In genomic region chr19:46068345-46069258, GRCh38 we compare ENCODE assay signal across 12 cellular contexts. TPM values are rescaled to one million over a fixed set of nuclear protein-coding genes. Genes with fewer than 3 reads are reported as not detected.
DNase-seq lines count a peak whose midpoint lies in the region; ATAC-seq lines count a peak whose summit lies in the region.
"Had no signal": no experiment of that assay in that cellular context is flagged by ENCODE, and none has a peak within 500 bp of the region (broad histone marks: within the 10 kb centered on the region; RNA-seq: fewer than 3 reads in every experiment).

No MANE protein-coding gene starts in this region.

- CTCF ChIA-PET in activated naive CD4-positive, alpha-beta T cell treated with anti-CD3 and anti-CD28 coated beads for 36 hours (lab: Charles Lee): interaction anchor here (0.6 kb wide), 1 partner anchor 125 kb away, joined by 3 read pairs; no protein-coding TSS in a partner anchor

- ATAC-seq in esophagus mucosa: peak; percentile 74
- ATAC-seq in GM21367 (IDR thresholded peaks at IDR 0.05; ENCODE audit: unreplicated experiment): no peak
- ATAC-seq in GM18873 (IDR thresholded peaks at IDR 0.05; ENCODE audit: low FRiP score, unreplicated experiment): no peak
- ATAC-seq in HG03565 (IDR thresholded peaks at IDR 0.05; ENCODE audit: unreplicated experiment): no peak
- ATAC-seq: stimulated activated naive B cell treated with anti-CD40 and anti-IgM and Interleukin-4, amounts not matched to agents 10 μg/mL and 1 μg/mL and 100 μg/mL, for 72 hours had no signal

- H3K36me3 ChIP-seq in skeletal muscle satellite cell (ENCODE audit: insufficient read depth, low read length): no peaks in the 10 kb centered on the region

- H3K27ac Mint-ChIP-seq in activated naive CD4-positive, alpha-beta T cell treated with anti-CD3 and anti-CD28 coated beads for 36 hours: no peak overlapping the region
- H3K27ac Mint-ChIP-seq: activated CD4-positive, alpha-beta memory T cell treated with anti-CD3 and anti-CD28 coated beads for 36 hours; progenitor cell of endocrine pancreas; stimulated activated naive B cell treated with anti-CD40 and anti-IgM and Interleukin-4, amounts not matched to agents 10 μg/mL and 1 μg/mL and 100 μg/mL, for 72 hours had no signal

- peaks cover 26% of the 10 kb centered on the region for H3K4me1 ChIP-seq in skeletal muscle satellite cell (ENCODE audit: control insufficient read depth, insufficient read depth, low read length)

- H3K4me2 ChIP-seq in skeletal muscle satellite cell (ENCODE audit: low read length): peak overlapping the region; percentile 33

- H3K27me3 Mint-ChIP-seq in activated naive CD4-positive, alpha-beta T cell treated with anti-CD3 and anti-CD28 coated beads for 36 hours (ENCODE audit: low read depth): peaks cover 41% of the 10 kb centered on the region

- peaks cover 2% of the 10 kb centered on the region for H3K4me1 Mint-ChIP-seq in activated naive CD4-positive, alpha-beta T cell treated with anti-CD3 and anti-CD28 coated beads for 36 hours (ENCODE audit: low read depth)
- H3K4me1 Mint-ChIP-seq: brain; stimulated activated naive B cell treated with anti-CD40 and anti-IgM and Interleukin-4, amounts not matched to agents 10 μg/mL and 1 μg/mL and 100 μg/mL, for 72 hours had no signal

- H3K27me3 ChIP-seq in skeletal muscle satellite cell (ENCODE audit: control insufficient read depth, insufficient read depth, low read length): peaks cover 70% of the 10 kb centered on the region

- no peak overlapping the region for H3K9ac ChIP-seq in skeletal muscle satellite cell (ENCODE audit: low read depth, low read length)

- no peaks in the 10 kb centered on the region for H3K36me3 Mint-ChIP-seq in activated naive CD4-positive, alpha-beta T cell treated with anti-CD3 and anti-CD28 coated beads for 36 hours (ENCODE audit: low read depth)
- H3K36me3 Mint-ChIP-seq: activated CD4-positive, alpha-beta memory T cell treated with anti-CD3 and anti-CD28 coated beads for 36 hours had no signal

- DNase-seq in H4 (ENCODE audit: low spot score): peak; percentile 87
- DNase-seq in RKO (ENCODE audit: low spot score): peak; percentile 68
- DNase-seq in activated naive CD4-positive, alpha-beta T cell treated with anti-CD3 and anti-CD28 coated beads for 36 hours: no peak
- DNase-seq: activated CD4-positive, alpha-beta memory T cell treated with anti-CD3 and anti-CD28 coated beads for 36 hours; stimulated activated naive B cell treated with anti-CD40 and anti-IgM and Interleukin-4, amounts not matched to agents 10 μg/mL and 1 μg/mL and 100 μg/mL, for 72 hours had no signal

- intact Hi-C loops in activated naive CD4-positive, alpha-beta T cell treated with anti-CD3 and anti-CD28 coated beads for 36 hours (cut with micrococcal nuclease): no loop called here

- no peaks in the 10 kb centered on the region for H3K9me3 Mint-ChIP-seq in activated naive CD4-positive, alpha-beta T cell treated with anti-CD3 and anti-CD28 coated beads for 36 hours
- H3K9me3 Mint-ChIP-seq: activated CD4-positive, alpha-beta memory T cell treated with anti-CD3 and anti-CD28 coated beads for 36 hours; brain had no signal

- H3K4me3 Mint-ChIP-seq in activated naive CD4-positive, alpha-beta T cell treated with anti-CD3 and anti-CD28 coated beads for 36 hours: no peak overlapping the region
- H3K4me3 Mint-ChIP-seq: activated CD4-positive, alpha-beta memory T cell treated with anti-CD3 and anti-CD28 coated beads for 36 hours; brain; stimulated activated naive B cell treated with anti-CD40 and anti-IgM and Interleukin-4, amounts not matched to agents 10 μg/mL and 1 μg/mL and 100 μg/mL, for 72 hours had no signal

- H3K9me3 ChIP-seq in skeletal muscle satellite cell (replicated peaks; ENCODE audit: low read length): no peaks in the 10 kb centered on the region

- no peak overlapping the region for H3K4me3 ChIP-seq in skeletal muscle satellite cell (ENCODE audit: low read length)

RNA-seq across cellular contexts. Expression of gene IGFL4, which starts 27.8 kb away (rescaled TPM):
- not detected in 2 replicates for total RNA-seq in H4 (2014; rRNA removed; shearing (Covaris generic))
- total RNA-seq in esophagus mucosa: 0.24 TPM
- not detected in 2 replicates for total RNA-seq in skeletal muscle satellite cell (2012; rRNA removed)
- not detected for total RNA-seq in activated naive CD4-positive, alpha-beta T cell treated with anti-CD3 and anti-CD28 coated beads for 36 hours
- total RNA-seq: activated CD4-positive, alpha-beta memory T cell treated with anti-CD3 and anti-CD28 coated beads for 36 hours had no signal

RNA-seq across cellular contexts. Expression of gene PGLYRP1, which starts 45.7 kb away (rescaled TPM):
- not detected in 2 replicates for total RNA-seq in H4 (2014; rRNA removed; shearing (Covaris generic))
- not detected for total RNA-seq in esophagus mucosa
- not detected in 2 replicates for total RNA-seq in skeletal muscle satellite cell (2012; rRNA removed)
- not detected for total RNA-seq in activated naive CD4-positive, alpha-beta T cell treated with anti-CD3 and anti-CD28 coated beads for 36 hours
- total RNA-seq: activated CD4-positive, alpha-beta memory T cell treated with anti-CD3 and anti-CD28 coated beads for 36 hours; progenitor cell of endocrine pancreas had no signal

RNA-seq across cellular contexts. Expression of gene IGFL3, which starts 55.9 kb away (rescaled TPM):
- 3.3 TPM in 1 of 2 replicates, not detected in the other for total RNA-seq in H4 (2014; rRNA removed; shearing (Covaris generic))
- not detected for total RNA-seq in esophagus mucosa
- total RNA-seq in skeletal muscle satellite cell (2012; rRNA removed): not detected in 2 replicates
- total RNA-seq in activated naive CD4-positive, alpha-beta T cell treated with anti-CD3 and anti-CD28 coated beads for 36 hours: not detected
- total RNA-seq: activated CD4-positive, alpha-beta memory T cell treated with anti-CD3 and anti-CD28 coated beads for 36 hours; progenitor cell of endocrine pancreas had no signal
